In the genomic region with DNA sequence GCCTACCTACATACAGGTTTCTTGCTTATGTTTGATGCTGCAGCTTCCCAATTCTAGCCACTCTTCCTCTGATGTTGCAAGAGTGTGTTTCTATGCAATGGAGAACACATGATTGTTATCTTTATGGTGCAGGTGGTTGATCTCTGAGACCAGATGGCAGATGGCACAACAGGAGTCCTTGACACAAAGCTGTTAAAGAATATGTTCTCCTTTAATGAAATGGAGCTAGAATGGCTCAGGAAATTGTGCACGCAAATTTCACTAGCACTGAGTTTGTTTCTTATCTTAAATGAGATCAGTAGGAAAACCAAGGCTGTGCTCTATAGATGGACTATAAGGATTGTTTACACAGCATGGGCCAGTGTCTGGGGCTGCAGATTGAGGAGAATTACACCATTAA, we compare ENCODE assay signal across 1 cellular context.
TF ChIP-seq lines count a peak whose summit lies in the region.

No MANE protein-coding gene starts in this region.

TF ChIP-seq in endothelial cell of umbilical vein, 7 proteins besides CTCF, POLR2A, EP300 and RAD21:
- TF ChIP-seq GATA2 (IDR thresholded peaks at IDR 0.05; ENCODE audit: insufficient read depth, insufficient read length, low read depth, low read length) (peak; percentile 51), MYC (IDR thresholded peaks at IDR 0.05; ENCODE audit: low read depth, low read length) (no peak)
